In genomic region chr18:68431111-68431921, GRCh38 we compare ENCODE assay signal across 26 cellular contexts.
DNase-seq lines count a peak whose midpoint lies in the region; ATAC-seq and TF ChIP-seq lines count a peak whose summit lies in the region.
"Had no signal": no experiment of that assay in that cellular context is flagged by ENCODE, and none has a peak within 500 bp of the region (broad histone marks: within the 10 kb centered on the region; RNA-seq: fewer than 3 reads in every experiment).

No MANE protein-coding gene starts in this region.

- ATAC-seq in GM19467 (IDR thresholded peaks at IDR 0.05; ENCODE audit: unreplicated experiment), result no peak
- ATAC-seq: K562; right lobe of liver; stimulated activated naive B cell treated with anti-CD40 and anti-IgM and Interleukin-4, amounts not matched to agents 10 μg/mL and 1 μg/mL and 100 μg/mL, for 72 hours had no signal

- H3K4ac ChIP-seq in mesendoderm (ENCODE audit: low read depth, low read length), result no peak overlapping the region

- peaks cover 6% of the 10 kb centered on the region for H3K9me3 Mint-ChIP-seq in MCF 10A (ENCODE audit: unreplicated experiment)
- peaks cover 1% of the 10 kb centered on the region for H3K9me3 Mint-ChIP-seq in activated CD4-positive, alpha-beta memory T cell treated with anti-CD3 and anti-CD28 coated beads for 36 hours
- H3K9me3 Mint-ChIP-seq in activated CD4-positive, alpha-beta T cell treated with anti-CD3 and anti-CD28 coated beads, Interleukin-2, amount 10 ng/mL, durations not matched to agents 7 days and 5 days, result no peaks in the 10 kb centered on the region

- no peaks in the 10 kb centered on the region for H3K4me1 ChIP-seq in breast epithelium
- peaks cover 55% of the 10 kb centered on the region for H3K4me1 ChIP-seq in mammary epithelial cell (ENCODE audit: insufficient read depth, low read length)
- no peaks in the 10 kb centered on the region for H3K4me1 ChIP-seq in mesendoderm (ENCODE audit: control insufficient read depth, low read depth, low read length)
- H3K4me1 ChIP-seq: adrenal gland, BE2C, right lobe of liver, thyroid gland had no signal

- H4K20me1 ChIP-seq in mammary epithelial cell (ENCODE audit: insufficient read depth, low read length), result no peaks in the 10 kb centered on the region

- no peaks in the 10 kb centered on the region for H3K36me3 ChIP-seq in breast epithelium
- H3K36me3 ChIP-seq in mammary epithelial cell (ENCODE audit: insufficient read depth, low read length), result no peaks in the 10 kb centered on the region
- H3K36me3 ChIP-seq in mesendoderm (ENCODE audit: control insufficient read depth, insufficient read depth, low read length), result no peaks in the 10 kb centered on the region
- H3K36me3 ChIP-seq: adrenal gland, BE2C, right lobe of liver, thyroid gland had no signal

- no peak overlapping the region for H4K8ac ChIP-seq in mesendoderm (ENCODE audit: low read depth, low read length)

- no peaks in the 10 kb centered on the region for H3K27me3 Mint-ChIP-seq in MCF 10A (ENCODE audit: insufficient read depth, unreplicated experiment)
- H3K27me3 Mint-ChIP-seq in activated CD4-positive, alpha-beta memory T cell treated with anti-CD3 and anti-CD28 coated beads for 36 hours, result peaks cover 3% of the 10 kb centered on the region
- no peaks in the 10 kb centered on the region for H3K27me3 Mint-ChIP-seq in activated CD4-positive, alpha-beta T cell treated with anti-CD3 and anti-CD28 coated beads, Interleukin-2, amount 10 ng/mL, durations not matched to agents 7 days and 5 days
- H3K27me3 Mint-ChIP-seq: central memory CD8-positive, alpha-beta T cell; stimulated activated naive B cell treated with anti-CD40 and anti-IgM and Interleukin-4, amounts not matched to agents 10 μg/mL and 1 μg/mL and 100 μg/mL, for 72 hours had no signal

- H3K18ac ChIP-seq in mesendoderm (ENCODE audit: low read length), result no peak overlapping the region

- dilution Hi-C loops in mammary epithelial cell (cut with HindIII; ENCODE audit: low sequenced_read_pairs), result no loop called here

- BruUV-seq in MCF 10A (replicated peaks; lab: Mats Ljungman, UMichigan) (no TSS peak), mammary epithelial cell (replicated peaks; lab: Mats Ljungman, UMichigan) (no TSS peak)

- H3K79me1 ChIP-seq in mesendoderm (ENCODE audit: low read length), result no peaks in the 10 kb centered on the region

- H4K5ac ChIP-seq in mesendoderm (ENCODE audit: low read length), result no peak overlapping the region

- POLR2A ChIA-PET in MCF 10A (lab: Yijun Ruan, JAX), result interaction anchor here (0.9 kb wide), 1 partner anchor 57 kb away, joined by 3 read pairs; no protein-coding TSS in a partner anchor
- POLR2A ChIA-PET in activated CD4-positive, alpha-beta memory T cell treated with anti-CD3 and anti-CD28 coated beads for 36 hours (lab: Charles Lee), result no interaction called here
- POLR2A ChIA-PET in activated CD4-positive, alpha-beta T cell treated with anti-CD3 and anti-CD28 coated beads, Interleukin-2, amount 10 ng/mL, durations not matched to agents 7 days and 5 days (lab: Charles Lee), result no interaction called here

- in situ Hi-C loops in mammary epithelial cell (cut with MboI; ENCODE audit: low sequenced_read_pairs in 2 of 2), result no loop called here

- H3K27ac ChIP-seq in breast epithelium (no peak overlapping the region), mammary epithelial cell (ENCODE audit: insufficient read depth, low read depth, low read length) (peak overlapping the region; percentile 9), mesendoderm (ENCODE audit: low read depth, low read length) (no peak overlapping the region), substantia nigra (ENCODE audit: low read depth, low read length, poor library complexity, severe bottlenecking) (no peak overlapping the region)
- H3K27ac ChIP-seq: 22Rv1, adrenal gland, right lobe of liver, thyroid gland had no signal

- no peak overlapping the region for H3K4me2 ChIP-seq in mammary epithelial cell (ENCODE audit: insufficient read depth, low read depth, low read length)
- H3K4me2 ChIP-seq in mesendoderm (ENCODE audit: low read length), result no peak overlapping the region

- no peak overlapping the region for H3K23ac ChIP-seq in mesendoderm (ENCODE audit: low read length)

- H3K36me3 Mint-ChIP-seq in MCF 10A (ENCODE audit: insufficient read depth, unreplicated experiment), result no peaks in the 10 kb centered on the region
- H3K36me3 Mint-ChIP-seq in activated CD4-positive, alpha-beta memory T cell treated with anti-CD3 and anti-CD28 coated beads for 36 hours, result no peaks in the 10 kb centered on the region
- no peaks in the 10 kb centered on the region for H3K36me3 Mint-ChIP-seq in activated CD4-positive, alpha-beta T cell treated with anti-CD3 and anti-CD28 coated beads, Interleukin-2, amount 10 ng/mL, durations not matched to agents 7 days and 5 days (ENCODE audit: low read depth)
- H3K36me3 Mint-ChIP-seq: stimulated activated naive B cell treated with anti-CD40 and anti-IgM and Interleukin-4, amounts not matched to agents 10 μg/mL and 1 μg/mL and 100 μg/mL, for 72 hours had no signal

- H2AFZ ChIP-seq in mammary epithelial cell (ENCODE audit: low read depth, low read length), result peak overlapping the region; percentile 51

- TF ChIP-seq CTCF in MCF 10A (IDR thresholded peaks at IDR 0.05; ENCODE audit: unreplicated experiment) (no peak), breast epithelium (IDR thresholded peaks at IDR 0.05) (no peak), mammary epithelial cell (conservative IDR thresholded peaks at IDR 0.05 in 1 of 2, IDR thresholded peaks at IDR 0.05 in 1 of 2; ENCODE audit: extremely low read depth in 1 of 2, insufficient read depth in 1 of 2, low read depth in 1 of 2, low read length in 2 of 2) (no peak)

- CTCF ChIA-PET in MCF 10A (lab: Yijun Ruan, JAX) (interaction anchor here (0.6 to 0.8 kb wide), 3 partner anchors 514 to 1187 kb away, joined by 3 read pairs; no protein-coding TSS in a partner anchor), mammary epithelial cell (lab: Charles Lee; ENCODE audit: low non-redundant PET) (interaction anchor here (0.7 kb wide), 1 partner anchor 660 kb away, joined by 5 read pairs; no protein-coding TSS in a partner anchor)
- CTCF ChIA-PET in activated CD4-positive, alpha-beta memory T cell treated with anti-CD3 and anti-CD28 coated beads for 36 hours (lab: Charles Lee), result no interaction called here
- CTCF ChIA-PET in activated CD4-positive, alpha-beta T cell treated with anti-CD3 and anti-CD28 coated beads, Interleukin-2, amount 10 ng/mL, durations not matched to agents 7 days and 5 days (lab: Charles Lee), result no interaction called here

- H2BK15ac ChIP-seq in mesendoderm (replicated peaks; ENCODE audit: low read depth), result no peak overlapping the region

- H3K79me2 ChIP-seq in mammary epithelial cell (ENCODE audit: insufficient read depth, low read length) (no peaks in the 10 kb centered on the region), mesendoderm (ENCODE audit: control insufficient read depth, insufficient read depth, low read length) (no peaks in the 10 kb centered on the region)

- no peak overlapping the region for H2BK5ac ChIP-seq in mesendoderm (ENCODE audit: low read length)

- H2BK120ac ChIP-seq in mesendoderm (ENCODE audit: low read depth, low read length), result no peak overlapping the region

- no peak overlapping the region for H2AK5ac ChIP-seq in mesendoderm (ENCODE audit: low read length)

- DNase-seq in MCF 10A (ENCODE audit: unreplicated experiment), result no peak
- no peak for DNase-seq in breast epithelium (ENCODE audit: low spot score in 2 of 2)
- DNase-seq in mammary epithelial cell, result no peak
- DNase-seq in mesendoderm, result peak; percentile 41
- DNase-seq in substantia nigra (lab: John Stamatoyannopoulos, UW), result no peak
- DNase-seq in activated CD4-positive, alpha-beta memory T cell treated with anti-CD3 and anti-CD28 coated beads for 36 hours, result no peak
- DNase-seq in activated CD4-positive, alpha-beta T cell treated with anti-CD3 and anti-CD28 coated beads, Interleukin-2, amount 10 ng/mL, durations not matched to agents 7 days and 5 days, result no peak
- DNase-seq: activated CD4-positive, alpha-beta T cell treated with anti-CD3 and anti-CD28 coated beads, Interleukin-2, amount 50 U/mL, for 1 hour; activated effector memory CD4-positive, alpha-beta T cell treated with anti-CD3 and anti-CD28 coated beads, Interleukin-2, amount 50 U/mL, for 16 hours; adrenal gland; BE2C; COR-L47; HCEC 1CT; NCI-H1092; NCI-H2029 treated with DMSO at 0.1 percent for 48 hours; NCI-H524; nucleus accumbens; right lobe of liver; Right ventricle myocardium superior; stimulated activated naive B cell treated with anti-CD40 and anti-IgM and Interleukin-4, amounts not matched to agents 10 μg/mL and 1 μg/mL and 100 μg/mL, for 72 hours; T-helper 1 cell; thyroid gland had no signal

- H3K4me1 Mint-ChIP-seq in MCF 10A (ENCODE audit: insufficient read depth, unreplicated experiment), result peaks cover 60% of the 10 kb centered on the region
- H3K4me1 Mint-ChIP-seq in activated CD4-positive, alpha-beta memory T cell treated with anti-CD3 and anti-CD28 coated beads for 36 hours (ENCODE audit: low read depth), result peaks cover 1% of the 10 kb centered on the region
- H3K4me1 Mint-ChIP-seq in activated CD4-positive, alpha-beta T cell treated with anti-CD3 and anti-CD28 coated beads, Interleukin-2, amount 10 ng/mL, durations not matched to agents 7 days and 5 days, result peaks cover 2% of the 10 kb centered on the region
- H3K4me1 Mint-ChIP-seq: stimulated activated naive B cell treated with anti-CD40 and anti-IgM and Interleukin-4, amounts not matched to agents 10 μg/mL and 1 μg/mL and 100 μg/mL, for 72 hours had no signal

- H3K9me3 ChIP-seq in breast epithelium (no peaks in the 10 kb centered on the region), mammary epithelial cell (replicated peaks; ENCODE audit: insufficient read depth, low read length) (no peaks in the 10 kb centered on the region)
- H3K9me3 ChIP-seq: adrenal gland, BE2C, right lobe of liver, thyroid gland had no signal

- no peak overlapping the region for H3K56ac ChIP-seq in mesendoderm (ENCODE audit: low read length)

- no peak overlapping the region for H3K4me3 ChIP-seq in breast epithelium
- no peak overlapping the region for H3K4me3 ChIP-seq in mammary epithelial cell (replicated peaks in 1 of 3; ENCODE audit: insufficient read depth in 1 of 3, low read depth in 2 of 3, low read length in 3 of 3)
- H3K4me3 ChIP-seq in mesendoderm (ENCODE audit: low read length), result no peak overlapping the region
- H3K4me3 ChIP-seq: adrenal gland, K562, right lobe of liver, thyroid gland had no signal

- no peak overlapping the region for H3K4me3 Mint-ChIP-seq in MCF 10A (ENCODE audit: unreplicated experiment)
- no peak overlapping the region for H3K4me3 Mint-ChIP-seq in activated CD4-positive, alpha-beta memory T cell treated with anti-CD3 and anti-CD28 coated beads for 36 hours
- no peak overlapping the region for H3K4me3 Mint-ChIP-seq in activated CD4-positive, alpha-beta T cell treated with anti-CD3 and anti-CD28 coated beads, Interleukin-2, amount 10 ng/mL, durations not matched to agents 7 days and 5 days
- H3K4me3 Mint-ChIP-seq: central memory CD8-positive, alpha-beta T cell; stimulated activated naive B cell treated with anti-CD40 and anti-IgM and Interleukin-4, amounts not matched to agents 10 μg/mL and 1 μg/mL and 100 μg/mL, for 72 hours had no signal

- 82% methylated on average over 6 of the region's 6 CpGs for WGBS in mammary epithelial cell (ENCODE audit: low coverage, missing lambda C conversion rate)
- no CpG with 5 or more reads among the region's 6 CpGs for WGBS in mesendoderm (ENCODE audit: extremely low coverage, insufficient coverage, low lambda C conversion rate)

- no peaks in the 10 kb centered on the region for H3K27me3 ChIP-seq in breast epithelium
- no peaks in the 10 kb centered on the region for H3K27me3 ChIP-seq in mammary epithelial cell (ENCODE audit: insufficient read depth, low read length)
- no peaks in the 10 kb centered on the region for H3K27me3 ChIP-seq in mesendoderm (ENCODE audit: insufficient read depth, low read length, poor library complexity)
- H3K27me3 ChIP-seq: adrenal gland, BE2C, right lobe of liver, thyroid gland had no signal

- intact Hi-C loops in MCF 10A (cut with micrococcal nuclease), result no loop called here
- intact Hi-C loops in breast epithelium (cut with DNase I; ENCODE audit: low total_unique reads), result no loop called here
- intact Hi-C loops in mammary epithelial cell (cut with micrococcal nuclease), result no loop called here
- intact Hi-C loops in activated CD4-positive, alpha-beta memory T cell treated with anti-CD3 and anti-CD28 coated beads for 36 hours (cut with micrococcal nuclease), result no loop called here

- TF ChIP-seq POLR2A in breast epithelium (IDR thresholded peaks at IDR 0.05), result no peak

- peak overlapping the region; percentile 67 for H3K27ac Mint-ChIP-seq in MCF 10A (ENCODE audit: low read depth, unreplicated experiment)
- no peak overlapping the region for H3K27ac Mint-ChIP-seq in activated CD4-positive, alpha-beta memory T cell treated with anti-CD3 and anti-CD28 coated beads for 36 hours
- H3K27ac Mint-ChIP-seq in activated CD4-positive, alpha-beta T cell treated with anti-CD3 and anti-CD28 coated beads, Interleukin-2, amount 10 ng/mL, durations not matched to agents 7 days and 5 days, result no peak overlapping the region
- H3K27ac Mint-ChIP-seq: stimulated activated naive B cell treated with anti-CD40 and anti-IgM and Interleukin-4, amounts not matched to agents 10 μg/mL and 1 μg/mL and 100 μg/mL, for 72 hours had no signal

- H3K9ac ChIP-seq in mammary epithelial cell (ENCODE audit: insufficient read depth, low read length) (no peak overlapping the region), mesendoderm (ENCODE audit: low read length) (no peak overlapping the region)

Comparison
In these comparisons a context has a peak if more than half of its experiments do, and no peak if none do; other contexts are left out.
1. CTCF ChIA-PET loops: an anchor here in MCF 10A (0.6 to 0.8 kb wide) and mammary epithelial cell (0.7 kb wide); none called in activated CD4-positive, alpha-beta memory T cell treated with anti-CD3 and anti-CD28 coated beads for 36 hours and activated CD4-positive, alpha-beta T cell treated with anti-CD3 and anti-CD28 coated beads, Interleukin-2, amount 10 ng/mL, durations not matched to agents 7 days and 5 days.